ENCODE assay signal across 8 cellular contexts in the genomic region with DNA sequence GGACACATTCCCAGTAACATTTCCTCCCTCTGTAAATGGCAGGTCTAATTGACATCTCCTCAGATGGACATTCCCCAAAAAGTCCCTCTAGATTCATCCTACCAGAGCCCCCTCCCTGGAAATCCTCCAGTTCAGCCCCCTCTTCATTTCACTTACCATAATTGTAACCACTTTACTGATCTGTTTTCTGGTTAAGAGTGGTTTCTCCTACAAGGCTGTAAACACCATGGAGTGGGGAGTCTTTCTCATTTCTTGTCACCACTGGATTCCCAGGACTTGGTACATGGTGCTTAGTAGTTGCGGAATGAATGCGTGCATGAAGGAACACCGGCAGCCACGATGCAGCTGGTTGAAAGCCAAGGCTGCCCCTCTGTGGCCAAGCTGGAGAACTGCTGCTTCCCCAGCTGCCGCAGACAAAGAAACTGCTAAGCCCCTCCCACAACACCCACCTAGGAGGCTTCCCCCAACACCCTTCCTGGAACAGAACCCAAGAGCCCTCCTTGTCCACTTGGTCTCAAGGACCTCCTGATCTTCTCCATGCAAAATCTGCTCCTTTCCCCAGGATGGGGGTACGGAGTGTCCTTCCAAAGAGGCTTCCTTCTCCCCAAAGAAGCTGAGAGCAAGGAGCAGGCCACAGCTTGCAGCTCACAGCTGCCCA. TPM values are rescaled to one million over a fixed set of nuclear protein-coding genes. Genes with fewer than 3 reads are reported as not detected.
DNase-seq lines count a peak whose midpoint lies in the region; ATAC-seq and TF ChIP-seq lines count a peak whose summit lies in the region.

No MANE protein-coding gene starts in this region.

- peak overlapping the region; percentile 56 for H3K27ac Mint-ChIP-seq in HFFc6
- peak overlapping the region; percentile 38 for H3K27ac Mint-ChIP-seq in activated CD4-positive, alpha-beta memory T cell treated with anti-CD3 and anti-CD28 coated beads for 36 hours

- CTCF ChIA-PET in activated CD4-positive, alpha-beta memory T cell treated with anti-CD3 and anti-CD28 coated beads for 36 hours (lab: Charles Lee) = interaction anchor here (0.6 to 4.9 kb wide), 27 partner anchors 8 to 299 kb away, joined by 3 to 92 read pairs (median 4); partner anchors contain the start of genes DGCR6L, KLHL22 and MED15

- H3K4me1 Mint-ChIP-seq in HFFc6 (ENCODE audit: low read depth) = peaks cover 15% of the 10 kb centered on the region
- peaks cover 18% of the 10 kb centered on the region for H3K4me1 Mint-ChIP-seq in activated CD4-positive, alpha-beta memory T cell treated with anti-CD3 and anti-CD28 coated beads for 36 hours (ENCODE audit: low read depth)

- H3K27me3 Mint-ChIP-seq in HFFc6 (ENCODE audit: insufficient read depth) = peaks cover 1% of the 10 kb centered on the region
- H3K27me3 Mint-ChIP-seq in activated CD4-positive, alpha-beta memory T cell treated with anti-CD3 and anti-CD28 coated beads for 36 hours = no peaks in the 10 kb centered on the region

- H3K4me3 ChIP-seq in effector memory CD4-positive, alpha-beta T cell (ENCODE audit: insufficient read depth, low read depth, low read length, poor library complexity, severe bottlenecking) = no peak overlapping the region

- ATAC-seq in HG02571 (IDR thresholded peaks at IDR 0.05; ENCODE audit: unreplicated experiment) = no peak

- H3K9me3 Mint-ChIP-seq in HFFc6 = no peaks in the 10 kb centered on the region
- no peaks in the 10 kb centered on the region for H3K9me3 Mint-ChIP-seq in activated CD4-positive, alpha-beta memory T cell treated with anti-CD3 and anti-CD28 coated beads for 36 hours

- POLR2A ChIA-PET in activated CD4-positive, alpha-beta memory T cell treated with anti-CD3 and anti-CD28 coated beads for 36 hours (lab: Charles Lee) = interaction anchor here (0.7 to 1.1 kb wide), 2 partner anchors 8 to 38 kb away, joined by 3 read pairs; no protein-coding TSS in a partner anchor

- peaks cover 6% of the 10 kb centered on the region for H3K36me3 ChIP-seq in effector memory CD4-positive, alpha-beta T cell (ENCODE audit: control insufficient read depth, insufficient read depth, low read length)

- H3K36me3 Mint-ChIP-seq in HFFc6 (ENCODE audit: low read depth) = peaks cover 11% of the 10 kb centered on the region
- H3K36me3 Mint-ChIP-seq in activated CD4-positive, alpha-beta memory T cell treated with anti-CD3 and anti-CD28 coated beads for 36 hours = peaks cover 11% of the 10 kb centered on the region

- intact Hi-C loops in activated CD4-positive, alpha-beta memory T cell treated with anti-CD3 and anti-CD28 coated beads for 36 hours (cut with micrococcal nuclease) = loop anchor here (1.0 kb wide), 1 partner anchor 38 kb away; no protein-coding TSS in a partner anchor

- H3K27ac ChIP-seq in effector memory CD4-positive, alpha-beta T cell (ENCODE audit: insufficient read depth, low read length, poor library complexity, severe bottlenecking) = no peak overlapping the region

- TF ChIP-seq CTCF in HFFc6 (IDR thresholded peaks at IDR 0.05) = peak; percentile 90

- peaks cover 4% of the 10 kb centered on the region for H3K4me1 ChIP-seq in effector memory CD4-positive, alpha-beta T cell (ENCODE audit: control insufficient read depth, insufficient read depth, low read length, poor library complexity, severe bottlenecking)

- DNase-seq in COR-L47 (lab: John Stamatoyannopoulos, UW) (peak; percentile 84), HFFc6 (peak; percentile 70), NCI-H69 (lab: John Stamatoyannopoulos, UW) (peak; percentile 73), lung microvascular endothelial cell (ENCODE audit: low read depth in 2 of 2) (peak; percentile 87 to 91)
- peak; percentile 85 for DNase-seq in activated CD4-positive, alpha-beta memory T cell treated with anti-CD3 and anti-CD28 coated beads for 36 hours
- peak; percentile 44 to 59 (median 49) for DNase-seq in effector memory CD4-positive, alpha-beta T cell
- DNase-seq in stimulated activated CD8-positive, alpha-beta memory T cell treated with anti-CD3 and anti-CD28 coated beads, Interleukin-12 subunit alpha, Interleukin-12 subunit beta, amount 100 ng/mL, for 4 hours (ENCODE audit: low read depth) = peak; percentile 59

- no peaks in the 10 kb centered on the region for H3K27me3 ChIP-seq in effector memory CD4-positive, alpha-beta T cell (replicated peaks; ENCODE audit: control insufficient read depth, insufficient read depth, low read length, poor library complexity, severe bottlenecking)

- H3K9me3 ChIP-seq in effector memory CD4-positive, alpha-beta T cell (ENCODE audit: control insufficient read depth, low read length) = no peaks in the 10 kb centered on the region

- no peak overlapping the region for H3K4me3 Mint-ChIP-seq in HFFc6
- H3K4me3 Mint-ChIP-seq in activated CD4-positive, alpha-beta memory T cell treated with anti-CD3 and anti-CD28 coated beads for 36 hours = no peak overlapping the region

RNA-seq across cellular contexts. Expression of gene SCARF2, which starts 18.6 kb away (rescaled TPM):
- total RNA-seq in HFFc6 (2021; fragmentation: NEBNext Ultra II Directional; extraction: Animal tissue kit (Norgen Biotek cat#: 25700)) = 10 to 100 TPM; 65.1 to 92.3 (median 68.9) TPM
- total RNA-seq in activated CD4-positive, alpha-beta memory T cell treated with anti-CD3 and anti-CD28 coated beads for 36 hours = under 1 TPM; 0.43 to 0.70 TPM
- total RNA-seq in lung microvascular endothelial cell = 4.6 and 6.5 TPM in 2 replicates

RNA-seq across cellular contexts. Expression of gene KLHL22, which starts 39.4 kb away (rescaled TPM):
- total RNA-seq in HFFc6 (2021; fragmentation: NEBNext Ultra II Directional; extraction: Animal tissue kit (Norgen Biotek cat#: 25700)) = 10 to 100 TPM; 19.2 to 25.5 (median 21.6) TPM
- 10 to 100 TPM; 23.3 to 25.5 TPM for total RNA-seq in activated CD4-positive, alpha-beta memory T cell treated with anti-CD3 and anti-CD28 coated beads for 36 hours
- total RNA-seq in lung microvascular endothelial cell = 13.1 and 13.7 TPM in 2 replicates

RNA-seq across cellular contexts. Expression of gene MED15, which starts 51.2 kb away (rescaled TPM):
- total RNA-seq in HFFc6 (2021; fragmentation: NEBNext Ultra II Directional; extraction: Animal tissue kit (Norgen Biotek cat#: 25700)) = 100 to 1,000 TPM; 128 to 148 (median 136) TPM
- total RNA-seq in activated CD4-positive, alpha-beta memory T cell treated with anti-CD3 and anti-CD28 coated beads for 36 hours = 10 to 100 TPM; 93.3 to 97.4 TPM
- 16.1 and 18.5 TPM in 2 replicates for total RNA-seq in lung microvascular endothelial cell
